ENCODE assay signal across 29 cellular contexts in genomic region chr12:48832321-48833060, GRCh38.
"Had no signal": no experiment of that assay in that cellular context is flagged by ENCODE, and none has a peak within 500 bp of the region (broad histone marks: within the 10 kb centered on the region; RNA-seq: fewer than 3 reads in every experiment).

No MANE protein-coding gene starts in this region.

- H3K27ac Mint-ChIP-seq: activated CD4-positive, alpha-beta memory T cell treated with anti-CD3 and anti-CD28 coated beads for 36 hours; activated CD4-positive, alpha-beta T cell treated with anti-CD3 and anti-CD28 coated beads for 36 hours; activated CD4-positive, alpha-beta T cell treated with anti-CD3 and anti-CD28 coated beads, Interleukin-2, amount 10 ng/mL, durations not matched to agents 24 days and 14 days; activated CD8-positive, alpha-beta memory T cell treated with anti-CD3 and anti-CD28 coated beads, Interleukin-2, amount 10 ng/mL, durations not matched to agents 7 days and 5 days; activated CD8-positive, alpha-beta T cell treated with anti-CD3 and anti-CD28 coated beads, Interleukin-2, amount 10 ng/mL, durations not matched to agents 7 days and 5 days; activated naive CD8-positive, alpha-beta T cell treated with anti-CD3 and anti-CD28 coated beads, Interleukin-2, amount 50 U/mL, for 24 hours had no signal

- H3K4me3 Mint-ChIP-seq: activated CD4-positive, alpha-beta memory T cell treated with anti-CD3 and anti-CD28 coated beads for 36 hours; activated CD4-positive, alpha-beta T cell treated with anti-CD3 and anti-CD28 coated beads for 36 hours; activated CD4-positive, alpha-beta T cell treated with anti-CD3 and anti-CD28 coated beads, Interleukin-2, amount 10 ng/mL, durations not matched to agents 24 days and 14 days; activated CD8-positive, alpha-beta memory T cell treated with anti-CD3 and anti-CD28 coated beads, Interleukin-2, amount 10 ng/mL, durations not matched to agents 7 days and 5 days; activated CD8-positive, alpha-beta T cell treated with anti-CD3 and anti-CD28 coated beads, Interleukin-2, amount 10 ng/mL, durations not matched to agents 7 days and 5 days; activated naive CD8-positive, alpha-beta T cell treated with anti-CD3 and anti-CD28 coated beads for 36 hours; activated naive CD8-positive, alpha-beta T cell treated with anti-CD3 and anti-CD28 coated beads, Interleukin-2, amount 50 U/mL, for 24 hours; activated T-cell treated with anti-CD3 and anti-CD28 coated beads, Interleukin-2, amount 50 U/mL, for 4 hours had no signal

- H3K27me3 Mint-ChIP-seq: activated CD4-positive, alpha-beta memory T cell treated with anti-CD3 and anti-CD28 coated beads for 36 hours; activated CD4-positive, alpha-beta T cell treated with anti-CD3 and anti-CD28 coated beads for 36 hours; activated CD4-positive, alpha-beta T cell treated with anti-CD3 and anti-CD28 coated beads, Interleukin-2, amount 10 ng/mL, durations not matched to agents 24 days and 14 days; activated CD8-positive, alpha-beta memory T cell treated with anti-CD3 and anti-CD28 coated beads, Interleukin-2, amount 10 ng/mL, durations not matched to agents 7 days and 5 days; activated naive CD8-positive, alpha-beta T cell treated with anti-CD3 and anti-CD28 coated beads for 36 hours; activated naive CD8-positive, alpha-beta T cell treated with anti-CD3 and anti-CD28 coated beads, Interleukin-2, amount 50 U/mL, for 24 hours had no signal

- DNase-seq: activated CD4-positive, alpha-beta memory T cell treated with anti-CD3 and anti-CD28 coated beads for 36 hours; activated CD4-positive, alpha-beta T cell treated with anti-CD3 and anti-CD28 coated beads for 36 hours; activated CD4-positive, alpha-beta T cell treated with anti-CD3 and anti-CD28 coated beads, Interleukin-2, amount 10 ng/mL, durations not matched to agents 24 days and 14 days; activated CD4-positive, CD25-positive, alpha-beta regulatory T cell; activated CD4-positive, CD25-positive, alpha-beta regulatory T cell treated with anti-CD3 and anti-CD28 coated beads, Interleukin-2, amount 50 U/mL, for 72 hours; activated CD8-positive, alpha-beta memory T cell treated with anti-CD3 and anti-CD28 coated beads, Interleukin-2, amount 10 ng/mL, durations not matched to agents 7 days and 5 days; activated CD8-positive, alpha-beta memory T cell treated with anti-CD3 and anti-CD28 coated beads, Interleukin-2, amount 50 U/mL, for 4 hours; activated CD8-positive, alpha-beta T cell treated with anti-CD3 and anti-CD28 coated beads, Interleukin-2, amount 10 ng/mL, durations not matched to agents 7 days and 5 days; activated gamma-delta T cell; activated naive CD4-positive, alpha-beta T cell; activated naive CD4-positive, alpha-beta T cell treated with anti-CD3 and anti-CD28 coated beads, Interleukin-2, amount 50 U/mL, for 16 hours; activated naive CD8-positive, alpha-beta T cell treated with anti-CD3 and anti-CD28 coated beads for 36 hours; activated naive CD8-positive, alpha-beta T cell treated with anti-CD3 and anti-CD28 coated beads, Interleukin-2, amount 50 U/mL, for 24 hours; activated T-cell treated with anti-CD3 and anti-CD28 coated beads, Interleukin-2, amount 50 U/mL, for 4 hours; adrenal gland; amygdala; aorta; body of pancreas; caudate nucleus; cortex of kidney; dermis blood vessel endothelial cell; effector CD4-positive, alpha-beta T cell; erythroblast; foreskin keratinocyte; gastrocnemius medialis; glutamatergic neuron; T1000 had no signal

- H3K4me1 Mint-ChIP-seq: activated CD4-positive, alpha-beta T cell treated with anti-CD3 and anti-CD28 coated beads for 36 hours; activated CD4-positive, alpha-beta T cell treated with anti-CD3 and anti-CD28 coated beads, Interleukin-2, amount 10 ng/mL, durations not matched to agents 24 days and 14 days; activated CD8-positive, alpha-beta memory T cell treated with anti-CD3 and anti-CD28 coated beads, Interleukin-2, amount 10 ng/mL, durations not matched to agents 7 days and 5 days; activated naive CD8-positive, alpha-beta T cell treated with anti-CD3 and anti-CD28 coated beads for 36 hours; activated naive CD8-positive, alpha-beta T cell treated with anti-CD3 and anti-CD28 coated beads, Interleukin-2, amount 50 U/mL, for 24 hours had no signal

- ATAC-seq: activated CD4-positive, alpha-beta T cell treated with anti-CD3 and anti-CD28 coated beads for 36 hours; activated CD8-positive, alpha-beta memory T cell treated with anti-CD3 and anti-CD28 coated beads, Interleukin-2, amount 10 ng/mL, durations not matched to agents 7 days and 5 days; activated CD8-positive, alpha-beta T cell treated with anti-CD3 and anti-CD28 coated beads, Interleukin-2, amount 10 ng/mL, durations not matched to agents 7 days and 5 days; activated naive CD8-positive, alpha-beta T cell treated with anti-CD3 and anti-CD28 coated beads, Interleukin-2, amount 50 U/mL, for 24 hours; activated T-cell treated with anti-CD3 and anti-CD28 coated beads, Interleukin-2, amount 50 U/mL, for 4 hours; body of pancreas; foreskin keratinocyte; gastrocnemius medialis; heart left ventricle had no signal

- H3K9me3 Mint-ChIP-seq: activated CD4-positive, alpha-beta memory T cell treated with anti-CD3 and anti-CD28 coated beads for 36 hours; activated CD4-positive, alpha-beta T cell treated with anti-CD3 and anti-CD28 coated beads, Interleukin-2, amount 10 ng/mL, durations not matched to agents 24 days and 14 days; activated naive CD8-positive, alpha-beta T cell treated with anti-CD3 and anti-CD28 coated beads for 36 hours; activated naive CD8-positive, alpha-beta T cell treated with anti-CD3 and anti-CD28 coated beads, Interleukin-2, amount 50 U/mL, for 24 hours; activated T-cell treated with anti-CD3 and anti-CD28 coated beads, Interleukin-2, amount 50 U/mL, for 4 hours had no signal

- H3K27ac ChIP-seq: adrenal gland, body of pancreas, esophagus muscularis mucosa, foreskin keratinocyte, gastrocnemius medialis, heart left ventricle had no signal

- H3K27me3 ChIP-seq: adrenal gland, body of pancreas, esophagus muscularis mucosa, foreskin keratinocyte, gastrocnemius medialis, heart left ventricle had no signal

- H3K9me3 ChIP-seq: adrenal gland, body of pancreas, esophagus muscularis mucosa, gastrocnemius medialis, heart left ventricle had no signal

- H3K4me1 ChIP-seq: adrenal gland, body of pancreas, esophagus muscularis mucosa, foreskin keratinocyte, gastrocnemius medialis, heart left ventricle had no signal

- H3K4me3 ChIP-seq: adrenal gland, body of pancreas, esophagus muscularis mucosa, gastrocnemius medialis, heart left ventricle had no signal
